2 cellular contexts compared by ENCODE assay signal in genomic region chr3:135261214-135261775, GRCh38.
TF ChIP-seq lines count a peak whose summit lies in the region.

No MANE protein-coding gene starts in this region.

TF ChIP-seq in liver, 16 proteins besides CTCF, POLR2A, EP300 and RAD21 (continued from another document):
- peak; percentile 52 for TF ChIP-seq MAX (IDR thresholded peaks at IDR 0.05)
- TF ChIP-seq EGR1 (IDR thresholded peaks at IDR 0.05; ENCODE audit: low read depth in 2 of 2), result no peak
- peak; percentile 70 to 92 for TF ChIP-seq RXRA (IDR thresholded peaks at IDR 0.05)
- peak; percentile 48 for TF ChIP-seq ZBTB33 (IDR thresholded peaks at IDR 0.05)
- TF ChIP-seq, protein P1, sequence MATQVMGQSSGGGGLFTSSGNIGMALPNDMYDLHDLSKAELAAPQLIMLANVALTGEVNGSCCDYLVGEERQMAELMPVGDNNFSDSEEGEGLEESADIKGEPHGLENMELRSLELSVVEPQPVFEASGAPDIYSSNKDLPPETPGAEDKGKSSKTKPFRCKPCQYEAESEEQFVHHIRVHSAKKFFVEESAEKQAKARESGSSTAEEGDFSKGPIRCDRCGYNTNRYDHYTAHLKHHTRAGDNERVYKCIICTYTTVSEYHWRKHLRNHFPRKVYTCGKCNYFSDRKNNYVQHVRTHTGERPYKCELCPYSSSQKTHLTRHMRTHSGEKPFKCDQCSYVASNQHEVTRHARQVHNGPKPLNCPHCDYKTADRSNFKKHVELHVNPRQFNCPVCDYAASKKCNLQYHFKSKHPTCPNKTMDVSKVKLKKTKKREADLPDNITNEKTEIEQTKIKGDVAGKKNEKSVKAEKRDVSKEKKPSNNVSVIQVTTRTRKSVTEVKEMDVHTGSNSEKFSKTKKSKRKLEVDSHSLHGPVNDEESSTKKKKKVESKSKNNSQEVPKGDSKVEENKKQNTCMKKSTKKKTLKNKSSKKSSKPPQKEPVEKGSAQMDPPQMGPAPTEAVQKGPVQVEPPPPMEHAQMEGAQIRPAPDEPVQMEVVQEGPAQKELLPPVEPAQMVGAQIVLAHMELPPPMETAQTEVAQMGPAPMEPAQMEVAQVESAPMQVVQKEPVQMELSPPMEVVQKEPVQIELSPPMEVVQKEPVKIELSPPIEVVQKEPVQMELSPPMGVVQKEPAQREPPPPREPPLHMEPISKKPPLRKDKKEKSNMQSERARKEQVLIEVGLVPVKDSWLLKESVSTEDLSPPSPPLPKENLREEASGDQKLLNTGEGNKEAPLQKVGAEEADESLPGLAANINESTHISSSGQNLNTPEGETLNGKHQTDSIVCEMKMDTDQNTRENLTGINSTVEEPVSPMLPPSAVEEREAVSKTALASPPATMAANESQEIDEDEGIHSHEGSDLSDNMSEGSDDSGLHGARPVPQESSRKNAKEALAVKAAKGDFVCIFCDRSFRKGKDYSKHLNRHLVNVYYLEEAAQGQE (IDR thresholded peaks at IDR 0.05), result no peak
- no peak for TF ChIP-seq TAF1 (conservative IDR thresholded peaks at IDR 0.05)
- peak; percentile 21 for TF ChIP-seq SP1 (IDR thresholded peaks at IDR 0.05)
- no peak for TF ChIP-seq GABPA (IDR thresholded peaks at IDR 0.05 in 1 of 2, conservative IDR thresholded peaks at IDR 0.05 in 1 of 2)
TF ChIP-seq in liver: peak in this region for 10.

TF ChIP-seq in HepG2, 621 proteins besides CTCF, POLR2A, EP300 and RAD21 (continued from another document):
- TF ChIP-seq PHF8 (CRISPR knock-in tag; IDR thresholded peaks at IDR 0.05) (no peak), CERS6 (CRISPR knock-in tag; IDR thresholded peaks at IDR 0.05) (no peak)
TF ChIP-seq in HepG2: peak in this region for 0.
